In genomic region chr5:3835817-3836216, GRCh38 we compare ENCODE assay signal across 24 cellular contexts.
"Had no signal": no experiment of that assay in that cellular context is flagged by ENCODE, and none has a peak within 500 bp of the region (broad histone marks: within the 10 kb centered on the region; RNA-seq: fewer than 3 reads in every experiment).

No MANE protein-coding gene starts in this region.

- H3K36me3 ChIP-seq: ascending aorta had no signal

- H3K9me3 ChIP-seq: ascending aorta, body of pancreas had no signal

- H3K27me3 ChIP-seq: ascending aorta, body of pancreas had no signal

- H3K4me3 ChIP-seq: ascending aorta, body of pancreas, SK-N-MC had no signal

- DNase-seq: activated CD4-positive, alpha-beta memory T cell treated with anti-CD3 and anti-CD28 coated beads for 36 hours; activated CD4-positive, alpha-beta T cell treated with anti-CD3 and anti-CD28 coated beads, Interleukin-2, amount 10 ng/mL, durations not matched to agents 7 days and 5 days; activated CD4-positive, CD25-positive, alpha-beta regulatory T cell; activated CD8-positive, alpha-beta memory T cell treated with anti-CD3 and anti-CD28 coated beads for 24 hours; activated effector memory CD4-positive, alpha-beta T cell treated with anti-CD3 and anti-CD28 coated beads, Interleukin-2, amount 50 U/mL, for 16 hours; activated naive CD4-positive, alpha-beta T cell treated with Interleukin-2 at 50 U/mL for 16 hours; activated naive CD8-positive, alpha-beta T cell treated with anti-CD3 and anti-CD28 coated beads, Interleukin-2, amount 50 U/mL, for 24 hours; activated T-cell treated with anti-CD3 and anti-CD28 coated beads, Interleukin-2, amount 50 U/mL, for 4 hours; amniotic stem cell; body of pancreas; central memory CD4-positive, alpha-beta T cell; KG1; NCI-H1048; NCI-H146; NCI-H187 treated with DMSO at 0.1 percent for 48 hours; NCI-H2171 treated with DMSO at 0.1 percent for 48 hours; NCI-H226; NCI-H510A; SIG-M5; T-helper 1 cell had no signal

- ATAC-seq: activated naive CD4-positive, alpha-beta T cell treated with anti-CD3 and anti-CD28 coated beads, Interleukin-2, amount 50 U/mL, for 72 hours; activated naive CD8-positive, alpha-beta T cell treated with anti-CD3 and anti-CD28 coated beads, Interleukin-2, amount 50 U/mL, for 24 hours; activated T-cell treated with anti-CD3 and anti-CD28 coated beads, Interleukin-2, amount 50 U/mL, for 4 hours; body of pancreas; PC-3 had no signal

- H3K27ac ChIP-seq: ascending aorta, body of pancreas, SK-N-MC had no signal

- H3K4me1 ChIP-seq: ascending aorta, body of pancreas had no signal
